12 cellular contexts compared by ENCODE assay signal in the genomic region with DNA sequence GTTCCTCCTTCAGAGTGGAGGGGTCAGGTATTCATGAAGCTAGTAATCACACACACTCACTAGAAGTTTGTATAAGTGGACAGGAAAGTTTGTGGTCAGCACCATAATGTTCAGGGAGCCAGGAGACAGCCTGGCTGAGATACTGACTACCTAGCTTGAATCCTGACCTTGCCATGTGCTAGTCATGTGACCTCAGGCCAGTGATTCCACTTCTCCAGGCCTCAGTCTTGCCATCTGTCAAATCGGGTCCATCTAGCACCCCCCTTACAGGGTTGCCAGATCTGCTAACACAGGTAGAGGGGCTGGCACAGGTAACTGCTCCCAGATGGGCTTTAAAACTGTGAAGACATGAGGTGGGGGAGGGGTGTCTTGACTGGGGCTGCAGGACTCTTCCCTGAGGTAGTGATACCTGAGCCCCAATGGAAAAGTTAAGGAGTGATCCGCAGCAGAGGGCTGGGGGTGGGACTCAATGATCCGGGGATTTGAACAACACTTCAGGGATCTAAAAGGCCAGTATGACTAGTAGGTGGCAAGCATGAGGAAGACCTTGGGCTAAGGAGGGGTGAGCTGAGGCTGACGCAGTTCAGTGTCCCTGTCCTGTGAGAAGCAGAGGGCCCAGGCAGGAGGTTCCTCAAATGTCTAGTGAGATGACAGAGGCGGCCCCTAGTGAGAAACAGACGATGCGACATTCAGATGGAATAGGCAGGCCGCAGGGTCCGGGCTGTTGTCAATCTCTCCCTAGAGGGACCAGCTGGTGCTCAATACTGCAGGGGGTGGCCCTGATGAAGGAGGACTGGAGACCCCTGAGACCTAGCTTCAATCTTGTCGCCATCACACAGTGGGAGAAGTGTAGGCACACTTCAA.
DNase-seq lines count a peak whose midpoint lies in the region; ATAC-seq, FAIRE-seq and TF ChIP-seq lines count a peak whose summit lies in the region.
"Had no signal": no experiment of that assay in that cellular context is flagged by ENCODE, and none has a peak within 500 bp of the region (broad histone marks: within the 10 kb centered on the region; RNA-seq: fewer than 3 reads in every experiment).

No MANE protein-coding gene starts in this region.

- TF ChIP-seq CTCF in nephron (IDR thresholded peaks at IDR 0.05; ENCODE audit: unreplicated experiment in 3 of 3), result no peak

- H3K9me3 Mint-ChIP-seq in stimulated activated naive CD8-positive, alpha-beta T cell treated with anti-CD3 and anti-CD28 coated beads, Interleukin-15, amount 100 ng/mL, for 72 hours, result no peaks in the 10 kb centered on the region
- no peaks in the 10 kb centered on the region for H3K9me3 Mint-ChIP-seq in dendritic cell treated with granulocyte-macrophage colony-stimulating factor and Interleukin-4, amounts not matched to agents 40 ng/mL and 50 ng/mL, for 4 days
- no peaks in the 10 kb centered on the region for H3K9me3 Mint-ChIP-seq in nephron
- H3K9me3 Mint-ChIP-seq: immature natural killer cell; natural killer cell treated with Interleukin-12 subunit alpha and Interleukin-12 subunit beta and Interleukin-15 and Interleukin-18, amount 100 ng/mL, for 72 hours had no signal

- peaks cover 64% of the 10 kb centered on the region for H3K36me3 Mint-ChIP-seq in dendritic cell treated with granulocyte-macrophage colony-stimulating factor and Interleukin-4, amounts not matched to agents 40 ng/mL and 50 ng/mL, for 4 days (ENCODE audit: low read depth)
- peaks cover 13% of the 10 kb centered on the region for H3K36me3 Mint-ChIP-seq in nephron (ENCODE audit: low read depth)
- H3K36me3 Mint-ChIP-seq: natural killer cell treated with Interleukin-12 subunit alpha and Interleukin-12 subunit beta and Interleukin-15 and Interleukin-18, amount 100 ng/mL, for 72 hours had no signal

- peak overlapping the region; percentile 30 to 37 for H3K27ac Mint-ChIP-seq in stimulated activated naive CD8-positive, alpha-beta T cell treated with anti-CD3 and anti-CD28 coated beads, Interleukin-15, amount 100 ng/mL, for 72 hours
- H3K27ac Mint-ChIP-seq in dendritic cell treated with granulocyte-macrophage colony-stimulating factor and Interleukin-4, amounts not matched to agents 40 ng/mL and 50 ng/mL, for 4 days, result peak overlapping the region; percentile 56
- peak overlapping the region in 2 of 3 experiments; percentile 38 to 43 for H3K27ac Mint-ChIP-seq in nephron
- H3K27ac Mint-ChIP-seq: immature natural killer cell; natural killer cell treated with Interleukin-12 subunit alpha and Interleukin-12 subunit beta and Interleukin-15 and Interleukin-18, amount 100 ng/mL, for 72 hours had no signal

- FAIRE-seq in GM19239 (lab: Jason Lieb, UNC), result no peak

- no peaks in the 10 kb centered on the region for H3K27me3 Mint-ChIP-seq in stimulated activated naive CD8-positive, alpha-beta T cell treated with anti-CD3 and anti-CD28 coated beads, Interleukin-15, amount 100 ng/mL, for 72 hours
- no peaks in the 10 kb centered on the region for H3K27me3 Mint-ChIP-seq in dendritic cell treated with granulocyte-macrophage colony-stimulating factor and Interleukin-4, amounts not matched to agents 40 ng/mL and 50 ng/mL, for 4 days
- H3K27me3 Mint-ChIP-seq in nephron (ENCODE audit: low read depth), result no peaks in the 10 kb centered on the region
- H3K27me3 Mint-ChIP-seq: natural killer cell treated with Interleukin-12 subunit alpha and Interleukin-12 subunit beta and Interleukin-15 and Interleukin-18, amount 100 ng/mL, for 72 hours had no signal

- no peak overlapping the region for H3K4me3 Mint-ChIP-seq in stimulated activated naive CD8-positive, alpha-beta T cell treated with anti-CD3 and anti-CD28 coated beads, Interleukin-15, amount 100 ng/mL, for 72 hours
- H3K4me3 Mint-ChIP-seq in dendritic cell treated with granulocyte-macrophage colony-stimulating factor and Interleukin-4, amounts not matched to agents 40 ng/mL and 50 ng/mL, for 4 days, result no peak overlapping the region
- no peak overlapping the region for H3K4me3 Mint-ChIP-seq in nephron
- H3K4me3 Mint-ChIP-seq: immature natural killer cell; natural killer cell treated with Interleukin-12 subunit alpha and Interleukin-12 subunit beta and Interleukin-15 and Interleukin-18, amount 100 ng/mL, for 72 hours had no signal

- peaks cover 12% of the 10 kb centered on the region for H3K4me1 Mint-ChIP-seq in stimulated activated naive CD8-positive, alpha-beta T cell treated with anti-CD3 and anti-CD28 coated beads, Interleukin-15, amount 100 ng/mL, for 72 hours
- peaks cover 36% of the 10 kb centered on the region for H3K4me1 Mint-ChIP-seq in dendritic cell treated with granulocyte-macrophage colony-stimulating factor and Interleukin-4, amounts not matched to agents 40 ng/mL and 50 ng/mL, for 4 days (ENCODE audit: low read depth)
- H3K4me1 Mint-ChIP-seq in nephron, result no peaks in the 10 kb centered on the region
- H3K4me1 Mint-ChIP-seq: immature natural killer cell had no signal

- intact Hi-C loops in dendritic cell treated with granulocyte-macrophage colony-stimulating factor and Interleukin-4, amounts not matched to agents 40 ng/mL and 50 ng/mL, for 4 days (cut with micrococcal nuclease), result no loop called here

- no peak for DNase-seq in stimulated activated naive CD8-positive, alpha-beta T cell treated with anti-CD3 and anti-CD28 coated beads, Interleukin-15, amount 100 ng/mL, for 72 hours
- DNase-seq in stimulated activated naive CD8-positive, alpha-beta T cell treated with anti-CD3 and anti-CD28 coated beads, Interleukin-15, Interleukin-2, amounts not matched to agents 100 U/mL and 50 U/mL, for 24 hours, result no peak
- no peak for DNase-seq in activated CD4-positive, alpha-beta T cell treated with anti-CD3 and anti-CD28 coated beads for 1 hour
- DNase-seq in NCI-H1417 treated with DMSO at 0.1 percent for 48 hours (lab: John Stamatoyannopoulos, UW) (no peak), GM19239 (ENCODE audit: insufficient read length, low spot score) (no peak), Ammon's horn (ENCODE audit: low spot score) (no peak)
- DNase-seq: GDM1, immature natural killer cell, NCI-H2029 treated with DMSO at 0.1 percent for 48 hours had no signal

- ATAC-seq in stimulated activated naive CD8-positive, alpha-beta T cell treated with anti-CD3 and anti-CD28 coated beads, Interleukin-15, amount 100 ng/mL, for 72 hours, result no peak
- ATAC-seq in stimulated activated naive CD8-positive, alpha-beta T cell treated with anti-CD3 and anti-CD28 coated beads, Interleukin-15, Interleukin-2, amounts not matched to agents 100 U/mL and 50 U/mL, for 24 hours, result no peak
- ATAC-seq: natural killer cell treated with Interleukin-12 subunit alpha and Interleukin-12 subunit beta and Interleukin-15 and Interleukin-18, amount 100 ng/mL, for 72 hours had no signal
